ENCODE assay signal across 23 cellular contexts in the genomic region with DNA sequence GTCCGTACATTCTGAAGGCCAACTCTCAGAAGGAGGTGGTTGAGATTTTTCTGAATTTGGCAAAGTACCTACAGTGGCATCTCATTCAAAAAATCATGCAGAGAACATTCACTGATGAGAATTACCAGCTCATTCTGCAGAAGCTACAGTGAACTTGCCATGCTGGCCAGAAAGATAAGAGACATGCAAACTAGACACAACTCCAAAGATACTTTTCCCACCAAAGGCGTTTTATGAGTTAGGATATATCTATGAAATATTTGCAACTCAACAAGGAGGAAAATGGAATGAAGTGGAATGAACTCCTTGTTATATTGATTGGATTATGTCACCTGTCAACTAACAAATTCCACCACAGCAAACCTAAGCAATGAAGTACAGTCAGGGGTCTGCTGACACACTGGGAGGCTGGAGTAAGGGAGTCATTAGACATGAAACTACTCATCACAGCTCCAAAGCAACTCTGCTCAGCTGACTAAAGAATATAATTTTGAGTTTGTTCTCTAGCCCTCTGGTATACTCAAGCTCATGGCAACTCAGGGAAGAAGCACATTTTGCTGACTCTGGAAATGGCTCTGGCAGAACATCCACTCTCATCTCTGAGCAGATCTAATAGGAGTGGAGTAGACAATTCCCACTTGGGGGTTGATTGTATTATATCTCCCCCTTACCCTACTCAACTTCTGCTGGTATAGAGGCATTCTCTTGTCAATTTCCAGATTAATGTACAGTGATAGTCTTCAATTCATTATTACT. TPM values are rescaled to one million over a fixed set of nuclear protein-coding genes. Genes with fewer than 3 reads are reported as not detected.
DNase-seq lines count a peak whose midpoint lies in the region; ATAC-seq, FAIRE-seq and TF ChIP-seq lines count a peak whose summit lies in the region.
"Had no signal": no experiment of that assay in that cellular context is flagged by ENCODE, and none has a peak within 500 bp of the region (broad histone marks: within the 10 kb centered on the region; RNA-seq: fewer than 3 reads in every experiment).

No MANE protein-coding gene starts in this region.

- H3K27me3 ChIP-seq in Caco-2 (replicated peaks; ENCODE audit: control insufficient read depth, insufficient read depth, low read length) = no peaks in the 10 kb centered on the region
- H3K27me3 ChIP-seq in K562 (ENCODE audit: control insufficient read depth in 2 of 2, insufficient read depth in 2 of 2, low read length in 2 of 2) = no peaks in the 10 kb centered on the region
- no peaks in the 10 kb centered on the region for H3K27me3 ChIP-seq in parathyroid adenoma (ENCODE audit: control insufficient read depth, insufficient read depth, low read length)
- H3K27me3 ChIP-seq: right atrium auricular region had no signal

- in situ Hi-C loops in K562 (cut with MboI) = no loop called here

- 8% methylated on average over 2 of the region's 2 CpGs for WGBS in K562 (ENCODE audit: insufficient coverage, low coverage, missing lambda C conversion rate)

- H3K36me3 ChIP-seq in Caco-2 (ENCODE audit: control insufficient read depth, insufficient read depth, low read length) (peaks cover 1% of the 10 kb centered on the region; the same call in 1 of the 2 replicates), K562 (ENCODE audit: control insufficient read depth, insufficient read depth, low read length) (0 out of 3 replicates have a peak, but pooled peaks cover 3% of the 10 kb centered on the region), parathyroid adenoma (ENCODE audit: control insufficient read depth, insufficient read depth, low read length) (no peaks in the 10 kb centered on the region)
- H3K36me3 ChIP-seq: right atrium auricular region had no signal

- no peak overlapping the region for H3K4me3 Mint-ChIP-seq in activated CD8-positive, alpha-beta T cell treated with anti-CD3 and anti-CD28 coated beads for 36 hours
- H3K4me3 Mint-ChIP-seq in activated CD8-positive, alpha-beta T cell treated with anti-CD3 and anti-CD28 coated beads, Interleukin-2, amount 10 ng/mL, durations not matched to agents 7 days and 5 days = no peak overlapping the region
- H3K4me3 Mint-ChIP-seq in Caco-2 (ENCODE audit: unreplicated experiment) = no peak overlapping the region
- H3K4me3 Mint-ChIP-seq: endodermal cell, GM23338 had no signal

- TF ChIP-seq EP300 in K562 (IDR thresholded peaks at IDR 0.05; ENCODE audit: low read length) = peak; percentile 23; the same call in 1 of the 2 replicates

- peak overlapping the region; percentile 33; the same call in 1 of the 2 replicates for H3K4me2 ChIP-seq in K562 (ENCODE audit: insufficient read depth, low read length)
- no peak overlapping the region for H3K4me2 ChIP-seq in parathyroid adenoma (ENCODE audit: low read length)
- H3K4me2 ChIP-seq: GM23338 had no signal

- no peaks in the 10 kb centered on the region for H3K9me1 ChIP-seq in K562 (ENCODE audit: control insufficient read depth, insufficient read depth, low read length)

- H2AFZ ChIP-seq in K562 (ENCODE audit: low read depth, low read length) (peak overlapping the region; percentile 72), parathyroid adenoma (no peak overlapping the region)
- H2AFZ ChIP-seq: GM23338 had no signal

- H3K9me3 ChIP-seq in Caco-2 (0 out of 2 replicates have a peak, but pooled peaks cover 2% of the 10 kb centered on the region), K562 (replicated peaks; ENCODE audit: control insufficient read depth, insufficient read depth, low read depth, low read length) (no peaks in the 10 kb centered on the region), parathyroid adenoma (ENCODE audit: control insufficient read depth, low read length) (no peaks in the 10 kb centered on the region)
- H3K9me3 ChIP-seq: right atrium auricular region had no signal

- intact Hi-C loops in activated CD8-positive, alpha-beta T cell treated with anti-CD3 and anti-CD28 coated beads for 36 hours (cut with micrococcal nuclease) = no loop called here
- intact Hi-C loops in Caco-2 (cut with micrococcal nuclease; ENCODE audit: unreplicated experiment) (loop anchor here (5.0 kb wide), 1 partner anchor 223 kb away; no protein-coding TSS in a partner anchor), K562 (cut with micrococcal nuclease) (loop anchor here (5.0 kb wide), 2 partner anchors 63 to 78 kb away; no protein-coding TSS in a partner anchor)

- H3K36me3 Mint-ChIP-seq in activated CD8-positive, alpha-beta T cell treated with anti-CD3 and anti-CD28 coated beads for 36 hours (ENCODE audit: low read depth) = peaks cover 54% of the 10 kb centered on the region
- peaks cover 58% of the 10 kb centered on the region for H3K36me3 Mint-ChIP-seq in activated CD8-positive, alpha-beta T cell treated with anti-CD3 and anti-CD28 coated beads, Interleukin-2, amount 10 ng/mL, durations not matched to agents 7 days and 5 days (ENCODE audit: low read depth)
- H3K36me3 Mint-ChIP-seq in Caco-2 (ENCODE audit: insufficient read depth, unreplicated experiment) = peaks cover 12% of the 10 kb centered on the region

- BruUV-seq in Caco-2 (replicated peaks; lab: Mats Ljungman, UMichigan) (no TSS peak), K562 (replicated peaks; lab: Mats Ljungman, UMichigan) (no TSS peak)

- ATAC-seq in activated CD8-positive, alpha-beta T cell treated with anti-CD3 and anti-CD28 coated beads for 36 hours = peak; percentile 59
- ATAC-seq in activated CD8-positive, alpha-beta T cell treated with anti-CD3 and anti-CD28 coated beads, Interleukin-2, amount 10 ng/mL, durations not matched to agents 7 days and 5 days = no peak
- ATAC-seq in K562 = peak; percentile 12; the same call in 2 of the 3 replicates
- ATAC-seq in HG02571 (IDR thresholded peaks at IDR 0.05; ENCODE audit: unreplicated experiment) = no peak
- ATAC-seq: GM23338 had no signal

- H3K4me1 ChIP-seq in Caco-2 (peaks cover 72% of the 10 kb centered on the region), K562 (replicated peaks in 1 of 2; ENCODE audit: control insufficient read depth in 2 of 2, insufficient read depth in 2 of 2, low read length in 2 of 2) (peaks cover 11 to 86% of the 10 kb centered on the region in 2 experiments; a peak in 4 of 5 replicates), parathyroid adenoma (peaks cover 19% of the 10 kb centered on the region)

- no peaks in the 10 kb centered on the region for H3K9me3 Mint-ChIP-seq in activated CD8-positive, alpha-beta T cell treated with anti-CD3 and anti-CD28 coated beads for 36 hours
- H3K9me3 Mint-ChIP-seq in activated CD8-positive, alpha-beta T cell treated with anti-CD3 and anti-CD28 coated beads, Interleukin-2, amount 10 ng/mL, durations not matched to agents 7 days and 5 days (ENCODE audit: insufficient read depth) = no peaks in the 10 kb centered on the region
- H3K9me3 Mint-ChIP-seq in Caco-2 (ENCODE audit: unreplicated experiment) = peaks cover 9% of the 10 kb centered on the region
- H3K9me3 Mint-ChIP-seq: endodermal cell, GM23338 had no signal

- TF ChIP-seq POLR2A in K562 (conservative IDR thresholded peaks at IDR 0.05) = no peak

- CTCF ChIA-PET in activated CD8-positive, alpha-beta T cell treated with anti-CD3 and anti-CD28 coated beads for 36 hours (lab: Charles Lee) = interaction anchor here (0.9 to 2.1 kb wide), 2 partner anchors 16 to 23 kb away, joined by 3 to 8 read pairs; a partner anchor contains a TSS
- CTCF ChIA-PET in activated CD8-positive, alpha-beta T cell treated with anti-CD3 and anti-CD28 coated beads, Interleukin-2, amount 10 ng/mL, durations not matched to agents 7 days and 5 days (lab: Charles Lee) = interaction anchor here (1.0 to 11.2 kb wide), 2 partner anchors 13 to 22 kb away, joined by 3 to 69 read pairs; a partner anchor contains a TSS
- CTCF ChIA-PET in Caco-2 (lab: Charles Lee) = no interaction called here
- CTCF ChIA-PET in K562 (lab: Yijun Ruan, JAX; ENCODE audit: low intra/inter-chr PET ratio) = no interaction called here

- no peak for TF ChIP-seq RAD21 in K562 (CRISPR knock-in tag; conservative IDR thresholded peaks at IDR 0.05 in 1 of 2, IDR thresholded peaks at IDR 0.05 in 1 of 2)

- no peak overlapping the region for H3K27ac Mint-ChIP-seq in activated CD8-positive, alpha-beta T cell treated with anti-CD3 and anti-CD28 coated beads for 36 hours
- no peak overlapping the region for H3K27ac Mint-ChIP-seq in activated CD8-positive, alpha-beta T cell treated with anti-CD3 and anti-CD28 coated beads, Interleukin-2, amount 10 ng/mL, durations not matched to agents 7 days and 5 days
- peak overlapping the region; percentile 97 for H3K27ac Mint-ChIP-seq in Caco-2 (ENCODE audit: unreplicated experiment)
- H3K27ac Mint-ChIP-seq: endodermal cell, GM23338 had no signal

- TF ChIP-seq CTCF in activated CD8-positive, alpha-beta T cell treated with anti-CD3 and anti-CD28 coated beads for 36 hours (IDR thresholded peaks at IDR 0.05) = no peak
- TF ChIP-seq CTCF in Caco-2 (IDR thresholded peaks at IDR 0.05; ENCODE audit: insufficient read depth in 1 of 2, low read depth in 1 of 2, low read length in 1 of 2, severe bottlenecking in 1 of 2, unreplicated experiment in 1 of 2) = no peak
- no peak for TF ChIP-seq CTCF in K562 (IDR thresholded peaks at IDR 0.05 in 2 of 3, conservative IDR thresholded peaks at IDR 0.05 in 1 of 3; ENCODE audit: insufficient read depth in 2 of 3, low read depth in 1 of 3, low read length in 3 of 3)
- TF ChIP-seq CTCF in parathyroid adenoma (IDR thresholded peaks at IDR 0.05) = no peak

- H4K20me1 ChIP-seq in K562 (replicated peaks; ENCODE audit: control insufficient read depth, insufficient read depth, low read length) = no peaks in the 10 kb centered on the region

- H3K9ac ChIP-seq in K562 (ENCODE audit: insufficient read depth in 1 of 2, low read depth in 2 of 2, low read length in 2 of 2) = peak overlapping the region in 1 of 2 experiments; percentile 76; a peak in 2 of 4 replicates
- no peak overlapping the region for H3K9ac ChIP-seq in parathyroid adenoma

- H3K4me1 Mint-ChIP-seq in activated CD8-positive, alpha-beta T cell treated with anti-CD3 and anti-CD28 coated beads for 36 hours (ENCODE audit: low read depth) = peaks cover 93% of the 10 kb centered on the region
- peaks cover 39% of the 10 kb centered on the region for H3K4me1 Mint-ChIP-seq in activated CD8-positive, alpha-beta T cell treated with anti-CD3 and anti-CD28 coated beads, Interleukin-2, amount 10 ng/mL, durations not matched to agents 7 days and 5 days (ENCODE audit: low read depth)
- peaks cover 56% of the 10 kb centered on the region for H3K4me1 Mint-ChIP-seq in Caco-2 (ENCODE audit: low read depth, unreplicated experiment)

- POLR2A ChIA-PET in activated CD8-positive, alpha-beta T cell treated with anti-CD3 and anti-CD28 coated beads for 36 hours (lab: Charles Lee) = interaction anchor here (0.8 kb wide), 1 partner anchor 471 kb away, joined by 4 read pairs; no protein-coding TSS in a partner anchor
- POLR2A ChIA-PET in activated CD8-positive, alpha-beta T cell treated with anti-CD3 and anti-CD28 coated beads, Interleukin-2, amount 10 ng/mL, durations not matched to agents 7 days and 5 days (lab: Charles Lee) = no interaction called here
- POLR2A ChIA-PET in Caco-2 (lab: Charles Lee) (no interaction called here), K562 (lab: Yijun Ruan, JAX) (interaction anchor here (0.6 to 5.5 kb wide), 7 partner anchors 8 to 72 kb away, joined by 3 to 42 read pairs (median 4); no protein-coding TSS in a partner anchor)

- H3K79me2 ChIP-seq in K562 (ENCODE audit: control insufficient read depth, insufficient read depth, low read length) (peaks cover 69% of the 10 kb centered on the region), parathyroid adenoma (peaks cover 10% of the 10 kb centered on the region)

- H3K27me3 Mint-ChIP-seq in activated CD8-positive, alpha-beta T cell treated with anti-CD3 and anti-CD28 coated beads for 36 hours = no peaks in the 10 kb centered on the region
- H3K27me3 Mint-ChIP-seq in activated CD8-positive, alpha-beta T cell treated with anti-CD3 and anti-CD28 coated beads, Interleukin-2, amount 10 ng/mL, durations not matched to agents 7 days and 5 days (ENCODE audit: low read depth) = no peaks in the 10 kb centered on the region
- no peaks in the 10 kb centered on the region for H3K27me3 Mint-ChIP-seq in Caco-2 (ENCODE audit: insufficient read depth, unreplicated experiment)

- FAIRE-seq in K562 (lab: Jason Lieb, UNC) = peak; percentile 83
- FAIRE-seq: kidney, urothelium cell line had no signal

- no peak overlapping the region for H3K4me3 ChIP-seq in Caco-2 (ENCODE audit: low read depth, low read length)
- no peak overlapping the region for H3K4me3 ChIP-seq in K562
- H3K4me3 ChIP-seq in parathyroid adenoma (ENCODE audit: low read depth, low read length) = no peak overlapping the region
- H3K4me3 ChIP-seq: GM23338, lung, right atrium auricular region had no signal

- DNase-seq in activated CD8-positive, alpha-beta T cell treated with anti-CD3 and anti-CD28 coated beads for 36 hours = no peak
- no peak for DNase-seq in activated CD8-positive, alpha-beta T cell treated with anti-CD3 and anti-CD28 coated beads, Interleukin-2, amount 10 ng/mL, durations not matched to agents 7 days and 5 days
- no peak for DNase-seq in Caco-2
- peak in 1 of 4 experiments; percentile 54 for DNase-seq in K562 (ENCODE audit: extremely low read depth in 1 of 4, low spot score in 3 of 4)
- DNase-seq in caudate nucleus (lab: John Stamatoyannopoulos, UW) = no peak
- no peak for DNase-seq in RPMI8226
- DNase-seq: activated CD4-positive, CD25-positive, alpha-beta regulatory T cell treated with anti-CD3 and anti-CD28 coated beads, Interleukin-2, amount 50 U/mL, for 72 hours; EL; endodermal cell; Kasumi-1; kidney; NCI-H1048; NCI-H187 treated with DMSO at 0.1 percent for 48 hours; NCI-H748 treated with DMSO at 0.1 percent for 48 hours; stimulated activated CD4-positive, alpha-beta T cell treated with anti-CD3 and anti-CD28 coated beads, Interleukin-12 subunit alpha, Interleukin-12 subunit beta, amount 100 ng/mL, for 4 hours; stimulated activated CD4-positive, alpha-beta T cell treated with anti-CD3 and anti-CD28 coated beads, Interleukin-4, amount 100 ng/mL, for 4 hours; T-helper 9 cell had no signal

- peak overlapping the region; percentile 91 for H3K27ac ChIP-seq in K562 (ENCODE audit: extremely low read depth, low read depth, low read length)
- peak overlapping the region; percentile 24 for H3K27ac ChIP-seq in parathyroid adenoma
- no peak overlapping the region for H3K27ac ChIP-seq in caudate nucleus (ENCODE audit: low read depth, low read length)

RNA-seq across cellular contexts. Expression of a gene that starts 22.9 kb away (rescaled TPM):
- total RNA-seq in activated CD8-positive, alpha-beta T cell treated with anti-CD3 and anti-CD28 coated beads for 36 hours = 10 to 100 TPM; 11.8 to 12.5 TPM
- 10 to 100 TPM; 14.7 to 15.5 TPM for total RNA-seq in activated CD8-positive, alpha-beta T cell treated with anti-CD3 and anti-CD28 coated beads, Interleukin-2, amount 10 ng/mL, durations not matched to agents 7 days and 5 days
- 11.5 and 12.2 TPM in 2 replicates for total RNA-seq in Caco-2 (2022)
- 8.1 and 14.3 TPM in 2 replicates for total RNA-seq in K562 (2011; cell fraction: chromatin; rRNA removed; ENCODE audit: low replicate concordance)
- 4.3 and 5.0 TPM in 2 replicates for total RNA-seq in K562 (2011; cell fraction: nucleolus; rRNA removed)
- 6.5 and 8.2 TPM in 2 replicates for total RNA-seq in K562 (2011; cell fraction: nucleoplasm; rRNA removed)
- 5.1 and 5.2 TPM in 2 replicates for total RNA-seq in K562 (2014; rRNA removed)
- 4.6 and 5.5 TPM in 2 replicates for total RNA-seq in K562 (2014; rRNA removed; fragmentation: Illumina TruSeq; extraction: Trizol)
- 5.7 and 6.0 TPM in 2 replicates for total RNA-seq in K562 (2015; rRNA removed; fragmentation: Illumina TruSeq; extraction: Trizol)
- 6.2 and 6.6 TPM in 2 replicates for total RNA-seq in K562 (2021)
- polyA plus RNA-seq in K562 (2011; rRNA removed) = 4.0 and 4.2 TPM in 2 replicates
- polyA plus RNA-seq in K562 (2011; cell fraction: cytosol; rRNA removed) = 3.8 and 5.5 TPM in 2 replicates
- 3.6 and 6.4 TPM in 2 replicates for polyA plus RNA-seq in K562 (2011; cell fraction: nucleus; rRNA removed)
- polyA plus RNA-seq in K562 (2012) = 4.9 and 7.6 TPM in 2 replicates
- polyA plus RNA-seq in K562 (2014; fragmentation: Illumina TruSeq; extraction: Trizol) = 5.9 and 6.8 TPM in 2 replicates
- polyA plus RNA-seq in K562 (2014; fragmentation: Nextera tagmentation; extraction: Ambion mirVana) = 1 to 10 TPM in 1 of 2 experiments, under 1 TPM in 1; 0.79 to 1.5 TPM
- polyA plus RNA-seq in K562 (2014; rRNA removed) = 3.2 and 4.8 TPM in 2 replicates
- polyA minus RNA-seq in K562 (2011; rRNA and poly(A)+ RNA removed) = 9.7 and 12.0 TPM in 2 replicates
- polyA minus RNA-seq in K562 (2011; cell fraction: cytosol; rRNA and poly(A)+ RNA removed) = 3.5 and 4.2 TPM in 2 replicates
- 9.8 and 10.5 TPM in 2 replicates for polyA minus RNA-seq in K562 (2011; cell fraction: nucleus; rRNA and poly(A)+ RNA removed)

Comparison
In these comparisons a context has a peak if more than half of its experiments do, and no peak if none do; other contexts are left out.
1. ATAC-seq: peak in activated CD8-positive, alpha-beta T cell treated with anti-CD3 and anti-CD28 coated beads for 36 hours (single experiment) and K562 (single experiment); none in activated CD8-positive, alpha-beta T cell treated with anti-CD3 and anti-CD28 coated beads, Interleukin-2, amount 10 ng/mL, durations not matched to agents 7 days and 5 days (single experiment) and HG02571 (single experiment).
2. POLR2A ChIA-PET loops: an anchor here in activated CD8-positive, alpha-beta T cell treated with anti-CD3 and anti-CD28 coated beads for 36 hours (0.8 kb wide) and K562 (0.6 to 5.5 kb wide); none called in activated CD8-positive, alpha-beta T cell treated with anti-CD3 and anti-CD28 coated beads, Interleukin-2, amount 10 ng/mL, durations not matched to agents 7 days and 5 days and Caco-2.
3. CTCF ChIA-PET loops: an anchor here in activated CD8-positive, alpha-beta T cell treated with anti-CD3 and anti-CD28 coated beads for 36 hours (0.9 to 2.1 kb wide) and activated CD8-positive, alpha-beta T cell treated with anti-CD3 and anti-CD28 coated beads, Interleukin-2, amount 10 ng/mL, durations not matched to agents 7 days and 5 days (1.0 to 11.2 kb wide); none called in Caco-2 and K562.